In the genomic region with DNA sequence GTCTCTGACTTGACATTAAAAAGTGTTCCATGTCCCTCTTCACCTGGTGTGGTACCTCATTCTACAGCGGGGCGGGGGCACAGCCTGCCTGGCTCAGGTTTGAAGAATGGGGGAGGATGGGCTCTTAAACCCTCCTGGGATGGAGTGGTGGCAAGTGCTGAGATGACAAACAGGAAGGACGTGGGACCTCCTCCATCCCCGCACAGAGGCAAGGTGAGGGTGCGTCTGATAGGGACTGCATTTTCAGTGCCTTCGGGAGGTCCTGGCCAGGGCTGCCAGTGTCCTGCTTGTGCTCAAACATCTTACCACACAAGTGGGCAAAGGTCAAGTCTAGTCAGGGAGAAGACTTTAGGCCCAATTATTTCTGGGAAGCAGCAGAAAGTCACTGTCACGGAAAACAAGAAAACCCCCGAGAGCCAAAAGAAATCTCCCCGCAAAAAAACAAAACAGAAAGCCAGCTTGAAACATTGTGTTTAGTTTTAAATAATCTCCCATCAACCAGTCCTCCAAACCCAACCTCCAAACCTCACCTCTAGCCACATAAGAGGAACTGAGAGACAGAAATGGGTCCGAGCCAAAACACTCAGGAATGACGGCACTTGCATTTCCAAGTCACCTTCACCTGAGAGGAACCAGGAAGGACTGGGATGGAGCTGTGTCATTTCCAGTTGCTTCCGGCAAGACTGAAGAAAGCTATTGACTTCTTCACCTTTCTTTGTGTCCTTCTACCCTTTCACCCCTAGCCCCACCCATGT, we compare ENCODE assay signal across 31 cellular contexts.
"Had no signal": no experiment of that assay in that cellular context is flagged by ENCODE, and none has a peak within 500 bp of the region (broad histone marks: within the 10 kb centered on the region; RNA-seq: fewer than 3 reads in every experiment).

No MANE protein-coding gene starts in this region.

- H3K4me1 ChIP-seq: ascending aorta, pancreas, prostate gland, stomach, thyroid gland, upper lobe of left lung, vagina had no signal

- H3K4me1 Mint-ChIP-seq: activated naive CD8-positive, alpha-beta T cell treated with anti-CD3 and anti-CD28 coated beads for 36 hours; brain; mesothelial cell of epicardium; naive B cell; nephron progenitor cell; stimulated activated naive B cell treated with anti-CD40 and anti-IgM and Interleukin-4, amounts not matched to agents 10 μg/mL and 1 μg/mL and 100 μg/mL, for 72 hours had no signal

- H3K36me3 Mint-ChIP-seq: activated naive CD8-positive, alpha-beta T cell treated with anti-CD3 and anti-CD28 coated beads for 36 hours; mesothelial cell of epicardium; naive B cell; stimulated activated naive B cell treated with anti-CD40 and anti-IgM and Interleukin-4, amounts not matched to agents 10 μg/mL and 1 μg/mL and 100 μg/mL, for 72 hours had no signal

- H3K4me3 Mint-ChIP-seq: activated naive CD4-positive, alpha-beta T cell treated with anti-CD3 and anti-CD28 coated beads for 36 hours; activated naive CD8-positive, alpha-beta T cell treated with anti-CD3 and anti-CD28 coated beads for 36 hours; activated T-helper 1 cell treated with anti-CD3 and anti-CD28 coated beads, Interleukin-12 subunit alpha, Interleukin-12 subunit beta, Interleukin-2, Interleukin-4 antibody, amounts not matched to agents 30 ng/mL and 10 ng/mL and 1 ng/mL, durations not matched to agents 14 hours and 24 hours and 36 hours; brain; mesothelial cell of epicardium; nephron progenitor cell; stimulated activated naive B cell treated with anti-CD40 and anti-IgM and Interleukin-4, amounts not matched to agents 10 μg/mL and 1 μg/mL and 100 μg/mL, for 72 hours had no signal

- ATAC-seq: pancreas; stimulated activated naive B cell treated with anti-CD40 and anti-IgM and Interleukin-4, amounts not matched to agents 10 μg/mL and 1 μg/mL and 100 μg/mL, for 72 hours had no signal

- H3K27me3 Mint-ChIP-seq: activated naive CD8-positive, alpha-beta T cell treated with anti-CD3 and anti-CD28 coated beads for 36 hours; naive B cell; stimulated activated naive B cell treated with anti-CD40 and anti-IgM and Interleukin-4, amounts not matched to agents 10 μg/mL and 1 μg/mL and 100 μg/mL, for 72 hours had no signal

- H3K4me3 ChIP-seq: ascending aorta, pancreas, prostate gland, smooth muscle cell, stomach, thyroid gland, upper lobe of left lung, vagina had no signal

- DNase-seq: activated CD4-positive, alpha-beta T cell treated with anti-CD3 and anti-CD28 coated beads for 4 hours; activated CD4-positive, alpha-beta T cell treated with anti-CD3 and anti-CD28 coated beads, Interleukin-2, amount 50 U/mL, for 4 hours; activated CD8-positive, alpha-beta memory T cell treated with anti-CD3 and anti-CD28 coated beads for 24 hours; activated effector memory CD4-positive, alpha-beta T cell treated with anti-CD3 and anti-CD28 coated beads, Interleukin-2, amount 50 U/mL, for 16 hours; activated naive CD4-positive, alpha-beta T cell treated with anti-CD3 and anti-CD28 coated beads for 36 hours; activated naive CD8-positive, alpha-beta T cell treated with anti-CD3 and anti-CD28 coated beads for 36 hours; activated T-cell treated with anti-CD3 and anti-CD28 coated beads, Interleukin-2, amount 50 U/mL, for 1 hour; cortex of kidney; head of caudate nucleus; hippocampal formation; left cardiac atrium; mammary epithelial cell; naive B cell; nephron progenitor cell; nucleus accumbens; pancreas; stimulated activated CD4-positive, alpha-beta T cell treated with anti-CD3 and anti-CD28 coated beads, Interleukin-1b, Interleukin-23, amount 100 ng/mL, for 48 hours; stimulated activated CD4-positive, alpha-beta T cell treated with anti-CD3 and anti-CD28 coated beads, Interleukin-4, amount 100 ng/mL, for 4 hours; stimulated activated CD8-positive, alpha-beta memory T cell treated with anti-CD3 and anti-CD28 coated beads, Interleukin-4, amount 100 ng/mL, for 48 hours; stimulated activated naive B cell treated with anti-CD40 and anti-IgM and Interleukin-4, amounts not matched to agents 10 μg/mL and 1 μg/mL and 100 μg/mL, for 72 hours; stomach; thyroid gland; upper lobe of left lung had no signal

- H3K36me3 ChIP-seq: ascending aorta, pancreas, prostate gland, stomach, thyroid gland, upper lobe of left lung, vagina had no signal

- H3K27ac Mint-ChIP-seq: activated naive CD4-positive, alpha-beta T cell treated with anti-CD3 and anti-CD28 coated beads for 36 hours; activated naive CD8-positive, alpha-beta T cell treated with anti-CD3 and anti-CD28 coated beads for 36 hours; activated T-helper 1 cell treated with anti-CD3 and anti-CD28 coated beads, Interleukin-12 subunit alpha, Interleukin-12 subunit beta, Interleukin-2, Interleukin-4 antibody, amounts not matched to agents 30 ng/mL and 10 ng/mL and 1 ng/mL, durations not matched to agents 14 hours and 24 hours and 36 hours; brain; mesothelial cell of epicardium; nephron progenitor cell; stimulated activated naive B cell treated with anti-CD40 and anti-IgM and Interleukin-4, amounts not matched to agents 10 μg/mL and 1 μg/mL and 100 μg/mL, for 72 hours had no signal

- H3K27me3 ChIP-seq: ascending aorta, stomach, thyroid gland, upper lobe of left lung, vagina had no signal

- H3K9me3 ChIP-seq: ascending aorta, pancreas, prostate gland, stomach, thyroid gland, upper lobe of left lung, vagina had no signal

- H3K4me2 ChIP-seq: smooth muscle cell had no signal

- H3K9me3 Mint-ChIP-seq: activated naive CD4-positive, alpha-beta T cell treated with anti-CD3 and anti-CD28 coated beads for 36 hours; activated naive CD8-positive, alpha-beta T cell treated with anti-CD3 and anti-CD28 coated beads for 36 hours; activated T-helper 1 cell treated with anti-CD3 and anti-CD28 coated beads, Interleukin-12 subunit alpha, Interleukin-12 subunit beta, Interleukin-2, Interleukin-4 antibody, amounts not matched to agents 30 ng/mL and 10 ng/mL and 1 ng/mL, durations not matched to agents 14 hours and 24 hours and 36 hours; brain; mesothelial cell of epicardium; nephron progenitor cell; stimulated activated naive B cell treated with anti-CD40 and anti-IgM and Interleukin-4, amounts not matched to agents 10 μg/mL and 1 μg/mL and 100 μg/mL, for 72 hours had no signal

- H3K27ac ChIP-seq: ascending aorta, pancreas, prostate gland, stomach, thyroid gland, upper lobe of left lung, vagina, VCaP had no signal
